Comparison of ENCODE assay signal across 31 cellular contexts in genomic region chr2:202695166-202695565, GRCh38.
DNase-seq lines count a peak whose midpoint lies in the region; ATAC-seq, FAIRE-seq and TF ChIP-seq lines count a peak whose summit lies in the region.
"Had no signal": no experiment of that assay in that cellular context is flagged by ENCODE, and none has a peak within 500 bp of the region (broad histone marks: within the 10 kb centered on the region; RNA-seq: fewer than 3 reads in every experiment).

No MANE protein-coding gene starts in this region.

- FAIRE-seq in HepG2 (lab: Jason Lieb, UNC): no peak
- FAIRE-seq: A549, GM12878, small intestine, urothelium cell line had no signal

- TF ChIP-seq CTCF in HepG2 (CRISPR knock-in tag; IDR thresholded peaks at IDR 0.05) (no peak), right lobe of liver (IDR thresholded peaks at IDR 0.05) (no peak), WTC11 (IDR thresholded peaks at IDR 0.05) (no peak), fibroblast of pulmonary artery (IDR thresholded peaks at IDR 0.05; ENCODE audit: low read length, missing control alignments) (no peak)

- no peak for ATAC-seq in HepG2
- no peak for ATAC-seq in right lobe of liver
- no peak for ATAC-seq in WTC11
- no peak for ATAC-seq in HG03135 (IDR thresholded peaks at IDR 0.05; ENCODE audit: unreplicated experiment)
- no peak for ATAC-seq in HG03432 (IDR thresholded peaks at IDR 0.05; ENCODE audit: unreplicated experiment)
- ATAC-seq: A549; gastroesophageal sphincter; GM12878; left cardiac atrium; stimulated activated naive CD8-positive, alpha-beta T cell treated with anti-CD3 and anti-CD28 coated beads, Interleukin-15, amount 100 ng/mL, for 72 hours had no signal

- peaks cover 10% of the 10 kb centered on the region; the same call in 1 of the 2 replicates for H4K20me1 ChIP-seq in HepG2 (ENCODE audit: insufficient read depth, low read length)

- DNase-seq in HepG2 (ENCODE audit: low spot score) (no peak), right lobe of liver (no peak), WTC11 (ENCODE audit: low spot score) (no peak), fibroblast of pulmonary artery (ENCODE audit: low read depth) (peak; percentile 33), OCI-M2 (lab: John Stamatoyannopoulos, UW; ENCODE audit: unreplicated experiment) (no peak), AG20443 (ENCODE audit: low spot score) (no peak)
- DNase-seq: activated CD8-positive, alpha-beta memory T cell treated with anti-CD3 and anti-CD28 coated beads for 24 hours; activated effector memory CD4-positive, alpha-beta T cell treated with Interleukin-2 at 50 U/mL for 16 hours; activated T-cell treated with anti-CD3 and anti-CD28 coated beads for 4 hours; CD8-positive, alpha-beta memory T cell; DMS 273 treated with DMSO at 0.1 percent for 48 hours; H7; hippocampal formation; left cardiac atrium; NCI-H1105; NCI-H1930; NCI-H2171 treated with DMSO at 0.1 percent for 48 hours; NCI-H510A; small intestine; stimulated activated CD4-positive, alpha-beta T cell treated with anti-CD3 and anti-CD28 coated beads, Interleukin-1b, Interleukin-23, amount 100 ng/mL, for 48 hours; stimulated activated naive CD8-positive, alpha-beta T cell treated with anti-CD3 and anti-CD28 coated beads, Interleukin-15, amount 100 ng/mL, for 72 hours had no signal

- TF ChIP-seq POLR2A in HepG2 (IDR thresholded peaks at IDR 0.05; ENCODE audit: insufficient read depth in 1 of 2, low read depth in 2 of 2, low read length in 2 of 2) (no peak), right lobe of liver (IDR thresholded peaks at IDR 0.05) (no peak)

- POLR2A ChIA-PET in HepG2 (lab: Yijun Ruan, JAX) (no interaction called here), WTC11 (lab: Charles Lee) (no interaction called here)

- TF ChIP-seq RAD21 in HepG2 (CRISPR knock-in tag; IDR thresholded peaks at IDR 0.05): no peak

- no TSS peak for BruUV-seq in HepG2 (replicated peaks; lab: Mats Ljungman, UMichigan)

- TF ChIP-seq EP300 in HepG2 (IDR thresholded peaks at IDR 0.05; ENCODE audit: low read depth in 2 of 2, low read length in 2 of 2) (no peak), HepG2 (CRISPR knock-in tag; IDR thresholded peaks at IDR 0.05; ENCODE audit: borderline replicate concordance) (no peak)

- 89% methylated on average over 9 of the region's 9 CpGs for WGBS in HepG2 (ENCODE audit: low lambda C conversion rate)
- WGBS in right lobe of liver (ENCODE audit: insufficient coverage, low coverage, low lambda C conversion rate, missing lambda C conversion rate): 85% methylated on average over 9 of the region's 9 CpGs

- peaks cover 22% of the 10 kb centered on the region for H3K79me2 ChIP-seq in HepG2 (ENCODE audit: insufficient read depth, low read length)

- 0 out of 2 replicates have a peak overlapping the region, but pooled peaks have one; percentile 32 for H3K27ac Mint-ChIP-seq in WTC11

- CTCF ChIA-PET in HepG2 (lab: Yijun Ruan, JAX; ENCODE audit: low intra/inter-chr PET ratio, low total read pairs) (no interaction called here), WTC11 (lab: Charles Lee) (no interaction called here)

- H3K27me3 ChIP-seq in HepG2 (ENCODE audit: control insufficient read depth in 1 of 2, insufficient read depth in 2 of 2, low read length in 2 of 2) (no peaks in the 10 kb centered on the region), right lobe of liver (no peaks in the 10 kb centered on the region)
- H3K27me3 ChIP-seq: gastroesophageal sphincter had no signal

- H3K4me3 Mint-ChIP-seq in WTC11: no peak overlapping the region
- H3K4me3 Mint-ChIP-seq: activated CD4-positive, alpha-beta T cell treated with anti-CD3 and anti-CD28 coated beads, Interleukin-2, amount 10 ng/mL, durations not matched to agents 24 days and 14 days; CD8-positive, alpha-beta memory T cell; IgD-negative memory B cell had no signal

- in situ Hi-C loops in HepG2 (cut with HindIII; ENCODE audit: extremely low pct_ligation_motif_present, low pct_unique_long_range_greater_than_20kb): no loop called here

- H3K9ac ChIP-seq in HepG2 (ENCODE audit: insufficient read depth, low read depth, low read length): no peak overlapping the region
- H3K9ac ChIP-seq: parathyroid adenoma had no signal

- no peak overlapping the region for H2AFZ ChIP-seq in HepG2 (ENCODE audit: low read length)
- H2AFZ ChIP-seq: parathyroid adenoma had no signal

- H3K36me3 Mint-ChIP-seq in WTC11: peaks cover 18% of the 10 kb centered on the region

- intact Hi-C loops in HepG2 (cut with micrococcal nuclease; ENCODE audit: unreplicated experiment): no loop called here
- intact Hi-C loops in right lobe of liver (cut with DNase I): no loop called here

- no peak overlapping the region for H3K4me2 ChIP-seq in HepG2 (ENCODE audit: low read depth, low read length)
- H3K4me2 ChIP-seq: A549 had no signal

- 0 out of 2 replicates have a peak, but pooled peaks cover under 1% of the 10 kb centered on the region for H3K9me3 Mint-ChIP-seq in WTC11
- H3K9me3 Mint-ChIP-seq: CD8-positive, alpha-beta memory T cell; stimulated activated naive CD8-positive, alpha-beta T cell treated with anti-CD3 and anti-CD28 coated beads, Interleukin-15, amount 100 ng/mL, for 72 hours had no signal

- no peaks in the 10 kb centered on the region for H3K27me3 Mint-ChIP-seq in WTC11 (ENCODE audit: low read depth)
- H3K27me3 Mint-ChIP-seq: activated CD4-positive, alpha-beta T cell treated with anti-CD3 and anti-CD28 coated beads, Interleukin-2, amount 10 ng/mL, durations not matched to agents 24 days and 14 days; IgD-negative memory B cell; stimulated activated naive CD8-positive, alpha-beta T cell treated with anti-CD3 and anti-CD28 coated beads, Interleukin-15, amount 100 ng/mL, for 72 hours had no signal

- no peaks in the 10 kb centered on the region for H3K4me1 ChIP-seq in HepG2 (ENCODE audit: insufficient read depth, low read length)
- H3K4me1 ChIP-seq in right lobe of liver: peaks cover 0 to 2% (median 0%) of the 10 kb centered on the region in 4 donors
- H3K4me1 ChIP-seq: A549, gastroesophageal sphincter had no signal

- H3K36me3 ChIP-seq in HepG2 (replicated peaks in 1 of 2; ENCODE audit: control insufficient read depth in 1 of 2, insufficient read depth in 2 of 2, low read length in 2 of 2): peaks cover 2 to 27% of the 10 kb centered on the region in 2 experiments; a peak in 4 of 5 replicates
- no peaks in the 10 kb centered on the region for H3K36me3 ChIP-seq in right lobe of liver
- H3K36me3 ChIP-seq: thoracic aorta had no signal

- H3K4me1 Mint-ChIP-seq in WTC11: no peaks in the 10 kb centered on the region

- no peaks in the 10 kb centered on the region for H3K9me3 ChIP-seq in HepG2 (ENCODE audit: low read length)
- no peaks in the 10 kb centered on the region for H3K9me3 ChIP-seq in right lobe of liver
- H3K9me3 ChIP-seq: A549, gastroesophageal sphincter, thoracic aorta had no signal

- no peak overlapping the region for H3K27ac ChIP-seq in HepG2 (ENCODE audit: extremely low read length, insufficient read depth, low read length)
- H3K27ac ChIP-seq in right lobe of liver: no peak overlapping the region
- H3K27ac ChIP-seq: A549, gastroesophageal sphincter, parathyroid adenoma, thoracic aorta had no signal

- H3K4me3 ChIP-seq in HepG2 (replicated peaks in 1 of 3; ENCODE audit: insufficient read depth in 1 of 3, low read depth in 2 of 3, low read length in 3 of 3) (no peak overlapping the region), right lobe of liver (no peak overlapping the region), fibroblast of pulmonary artery (replicated peaks; ENCODE audit: low read depth, low read length) (no peak overlapping the region)
- H3K4me3 ChIP-seq: A549, gastroesophageal sphincter, GM12878, thoracic aorta had no signal

TF ChIP-seq in HepG2, 621 proteins besides CTCF, POLR2A, EP300 and RAD21:
- TF ChIP-seq ZFP37 (CRISPR knock-in tag; IDR thresholded peaks at IDR 0.05; ENCODE audit: borderline replicate concordance) (no peak), CEBPB (IDR thresholded peaks at IDR 0.05; ENCODE audit: borderline replicate concordance, low read depth, low read length) (peak; percentile 67; the same call in 1 of the 2 replicates)
TF ChIP-seq in HepG2: peak in this region for 1.

TF ChIP-seq in WTC11, 78 proteins besides CTCF, POLR2A, EP300 and RAD21:
- TF ChIP-seq CBFB (CRISPR knock-in tag; IDR thresholded peaks at IDR 0.05; ENCODE audit: low read depth) (no peak), STAT6 (CRISPR knock-in tag; conservative IDR thresholded peaks at IDR 0.05; ENCODE audit: low read depth) (no peak), GABPB1 (CRISPR knock-in tag; IDR thresholded peaks at IDR 0.05) (no peak), GTF2I (CRISPR knock-in tag; conservative IDR thresholded peaks at IDR 0.05) (no peak), IRF1 (CRISPR knock-in tag; IDR thresholded peaks at IDR 0.05) (no peak), CREB1 (CRISPR knock-in tag; IDR thresholded peaks at IDR 0.05) (no peak), KAT7 (CRISPR knock-in tag; IDR thresholded peaks at IDR 0.05; ENCODE audit: borderline replicate concordance) (no peak), ZNF219 (CRISPR knock-in tag; IDR thresholded peaks at IDR 0.05; ENCODE audit: borderline replicate concordance) (no peak), ZNF423 (CRISPR knock-in tag; IDR thresholded peaks at IDR 0.05) (no peak)
